9 cellular contexts compared by ENCODE assay signal in the genomic region with DNA sequence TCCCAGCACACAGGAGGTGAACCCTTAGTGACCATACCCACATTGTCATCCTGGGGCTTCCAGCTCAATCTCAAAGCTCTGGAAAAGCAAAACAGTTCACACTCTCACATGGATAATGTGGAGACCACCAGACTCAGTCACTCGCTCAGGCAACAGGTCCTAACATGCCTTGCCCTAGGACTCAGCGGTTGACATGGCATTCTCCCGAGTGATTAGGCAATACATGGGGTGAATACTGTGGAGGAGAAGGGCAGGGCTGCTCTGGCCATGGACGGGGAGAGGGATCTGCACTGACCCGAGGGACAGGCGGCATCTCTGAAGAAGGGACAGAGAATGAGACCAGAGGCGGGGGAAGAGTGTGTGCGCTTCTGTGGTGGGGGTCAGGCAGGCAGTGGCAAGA. TPM values are rescaled to one million over a fixed set of nuclear protein-coding genes. Genes with fewer than 3 reads are reported as not detected.
A peak's percentile ranks its signal among the peaks of the same experiment; 100 is the strongest.
DNase-seq lines count a peak whose midpoint lies in the region; ATAC-seq, FAIRE-seq and TF ChIP-seq lines count a peak whose summit lies in the region.
"Had no signal": no experiment of that assay in that cellular context is flagged by ENCODE, and none has a peak within 500 bp of the region (broad histone marks: within the 10 kb centered on the region; RNA-seq: fewer than 3 reads in every experiment).

No MANE protein-coding gene starts in this region.

- no peak for ATAC-seq in stimulated activated naive CD8-positive, alpha-beta T cell treated with anti-CD3 and anti-CD28 coated beads, Interleukin-15, amount 100 ng/mL, for 72 hours
- ATAC-seq in stimulated activated naive CD8-positive, alpha-beta T cell treated with anti-CD3 and anti-CD28 coated beads, Interleukin-15, Interleukin-2, amounts not matched to agents 100 U/mL and 50 U/mL, for 24 hours: no peak
- ATAC-seq in lower lobe of right lung (peak; percentile 31 to 32), mucosa of descending colon (no peak)

- H3K27me3 ChIP-seq in astrocyte (ENCODE audit: insufficient read depth, low read length) (no peaks in the 10 kb centered on the region), lower lobe of right lung (ENCODE audit: low read depth) (no peaks in the 10 kb centered on the region), vagina (no peaks in the 10 kb centered on the region), MG63 (no peaks in the 10 kb centered on the region)

- peaks cover 62% of the 10 kb centered on the region for H3K4me1 Mint-ChIP-seq in stimulated activated naive CD8-positive, alpha-beta T cell treated with anti-CD3 and anti-CD28 coated beads, Interleukin-15, amount 100 ng/mL, for 72 hours
- peaks cover 50% of the 10 kb centered on the region for H3K4me1 Mint-ChIP-seq in astrocyte (ENCODE audit: low read depth, unreplicated experiment)

- peaks cover 22% of the 10 kb centered on the region for H3K4me1 ChIP-seq in astrocyte (ENCODE audit: insufficient read depth, low read length)
- peaks cover 93% of the 10 kb centered on the region for H3K4me1 ChIP-seq in lower lobe of right lung
- peaks cover 91% of the 10 kb centered on the region for H3K4me1 ChIP-seq in vagina
- peaks cover 37% of the 10 kb centered on the region for H3K4me1 ChIP-seq in mucosa of descending colon (ENCODE audit: low read depth)

- peaks cover 98% of the 10 kb centered on the region for H4K20me1 ChIP-seq in astrocyte (ENCODE audit: insufficient read depth, low read length)

- no peak overlapping the region for H3K4me2 ChIP-seq in astrocyte (ENCODE audit: low read length)

- H3K27me3 Mint-ChIP-seq in stimulated activated naive CD8-positive, alpha-beta T cell treated with anti-CD3 and anti-CD28 coated beads, Interleukin-15, amount 100 ng/mL, for 72 hours: no peaks in the 10 kb centered on the region
- H3K27me3 Mint-ChIP-seq in astrocyte (ENCODE audit: low read depth, unreplicated experiment): no peaks in the 10 kb centered on the region

- no peaks in the 10 kb centered on the region for H3K9me3 Mint-ChIP-seq in stimulated activated naive CD8-positive, alpha-beta T cell treated with anti-CD3 and anti-CD28 coated beads, Interleukin-15, amount 100 ng/mL, for 72 hours
- no peaks in the 10 kb centered on the region for H3K9me3 Mint-ChIP-seq in astrocyte (ENCODE audit: unreplicated experiment)

- no peak for TF ChIP-seq CTCF in astrocyte (IDR thresholded peaks at IDR 0.05; ENCODE audit: insufficient read depth, low read depth, low read length)
- TF ChIP-seq CTCF in lower lobe of right lung (IDR thresholded peaks at IDR 0.05): no peak
- TF ChIP-seq CTCF in vagina (IDR thresholded peaks at IDR 0.05): no peak
- TF ChIP-seq CTCF in mucosa of descending colon (IDR thresholded peaks at IDR 0.05): no peak

- H3K27ac ChIP-seq in astrocyte (ENCODE audit: low read depth, low read length): no peak overlapping the region
- H3K27ac ChIP-seq in lower lobe of right lung: peak overlapping the region; percentile 25
- peak overlapping the region; percentile 5 for H3K27ac ChIP-seq in vagina

- peak overlapping the region; percentile 91 to 96 for H3K27ac Mint-ChIP-seq in stimulated activated naive CD8-positive, alpha-beta T cell treated with anti-CD3 and anti-CD28 coated beads, Interleukin-15, amount 100 ng/mL, for 72 hours
- peak overlapping the region; percentile 1 for H3K27ac Mint-ChIP-seq in astrocyte (ENCODE audit: unreplicated experiment)

- FAIRE-seq in astrocyte (lab: Jason Lieb, UNC): no peak

- no peak overlapping the region for H3K9ac ChIP-seq in astrocyte (ENCODE audit: low read length)

- peaks cover 100% of the 10 kb centered on the region for H3K79me2 ChIP-seq in astrocyte (ENCODE audit: insufficient read depth, low read length)

- intact Hi-C loops in lower lobe of right lung (cut with DNase I) (no loop called here), vagina (cut with DNase I) (no loop called here), mucosa of descending colon (cut with DNase I, micrococcal nuclease) (no loop called here)

- H3K4me3 Mint-ChIP-seq in stimulated activated naive CD8-positive, alpha-beta T cell treated with anti-CD3 and anti-CD28 coated beads, Interleukin-15, amount 100 ng/mL, for 72 hours: no peak overlapping the region
- H3K4me3 Mint-ChIP-seq in astrocyte (ENCODE audit: unreplicated experiment): no peak overlapping the region

- DNase-seq in stimulated activated naive CD8-positive, alpha-beta T cell treated with anti-CD3 and anti-CD28 coated beads, Interleukin-15, amount 100 ng/mL, for 72 hours: no peak
- no peak for DNase-seq in stimulated activated naive CD8-positive, alpha-beta T cell treated with anti-CD3 and anti-CD28 coated beads, Interleukin-15, Interleukin-2, amounts not matched to agents 100 U/mL and 50 U/mL, for 24 hours
- no peak for DNase-seq in astrocyte (ENCODE audit: low read depth)
- DNase-seq in lower lobe of right lung: no peak
- DNase-seq in vagina (ENCODE audit: extremely low spot score in 2 of 2): no peak
- no peak for DNase-seq in MG63
- no peak for DNase-seq in UCSD-AML1 (lab: John Stamatoyannopoulos, UW; ENCODE audit: unreplicated experiment)
- no peak for DNase-seq in mucosa of descending colon
- DNase-seq: amygdala had no signal

- H3K4me3 ChIP-seq in astrocyte (ENCODE audit: insufficient read depth, low read depth, low read length) (no peak overlapping the region), lower lobe of right lung (no peak overlapping the region), vagina (no peak overlapping the region), MG63 (no peak overlapping the region), mucosa of descending colon (no peak overlapping the region)

- H3K36me3 Mint-ChIP-seq in astrocyte (ENCODE audit: low read depth, unreplicated experiment): peaks cover 7% of the 10 kb centered on the region

- H3K36me3 ChIP-seq in astrocyte (ENCODE audit: insufficient read depth, low read length): peaks cover 11% of the 10 kb centered on the region
- peaks cover 21% of the 10 kb centered on the region for H3K36me3 ChIP-seq in lower lobe of right lung
- H3K36me3 ChIP-seq in vagina: peaks cover 0 to 9% of the 10 kb centered on the region in 2 donors
- peaks cover 49% of the 10 kb centered on the region for H3K36me3 ChIP-seq in MG63
- H3K36me3 ChIP-seq in mucosa of descending colon (ENCODE audit: low read depth): no peaks in the 10 kb centered on the region

- H3K9me3 ChIP-seq in astrocyte (ENCODE audit: insufficient read depth, low read depth, low read length) (no peaks in the 10 kb centered on the region), lower lobe of right lung (no peaks in the 10 kb centered on the region), vagina (no peaks in the 10 kb centered on the region), MG63 (no peaks in the 10 kb centered on the region), mucosa of descending colon (no peaks in the 10 kb centered on the region)

- TF ChIP-seq POLR2A in vagina (IDR thresholded peaks at IDR 0.05): no peak

- H2AFZ ChIP-seq in astrocyte (ENCODE audit: low read depth, low read length): no peak overlapping the region

RNA-seq across cellular contexts. Expression of a gene that starts 44.4 kb away (rescaled TPM):
- total RNA-seq in astrocyte (0.54 and 0.87 TPM in 2 replicates), lower lobe of right lung (2.3 TPM), vagina (14.0 TPM), mucosa of descending colon (under 1 TPM in 1 of 3 donors, not detected in 2; 0.58 TPM)
- not detected in 2 replicates for total RNA-seq in MG63 (2014; rRNA removed; shearing (Covaris generic); ENCODE audit: low replicate concordance)

RNA-seq across cellular contexts. Expression of a gene that starts 55.7 kb away (rescaled TPM):
- total RNA-seq in astrocyte: 116 and 128 TPM in 2 replicates
- total RNA-seq in lower lobe of right lung: 104 TPM
- 53.0 TPM for total RNA-seq in vagina
- 9.3 and 16.0 TPM in 2 replicates for total RNA-seq in MG63 (2014; rRNA removed; shearing (Covaris generic); ENCODE audit: low replicate concordance)
- 100 to 1,000 TPM in 1 of 3 donors, 10 to 100 TPM in 2; 78.3 to 104 (median 82.6) TPM for total RNA-seq in mucosa of descending colon

Comparison
In these comparisons a context has a peak if more than half of its experiments do, and no peak if none do; other contexts are left out.
1. ATAC-seq: peak in lower lobe of right lung (2 of 2); none in stimulated activated naive CD8-positive, alpha-beta T cell treated with anti-CD3 and anti-CD28 coated beads, Interleukin-15, amount 100 ng/mL, for 72 hours (single experiment), stimulated activated naive CD8-positive, alpha-beta T cell treated with anti-CD3 and anti-CD28 coated beads, Interleukin-15, Interleukin-2, amounts not matched to agents 100 U/mL and 50 U/mL, for 24 hours (single experiment) and mucosa of descending colon (single experiment).